Comparison of ENCODE assay signal across 8 cellular contexts in genomic region chr3:46892285-46893145, GRCh38. TPM values are rescaled to one million over a fixed set of nuclear protein-coding genes. Genes with fewer than 3 reads are reported as not detected.
DNase-seq lines count a peak whose midpoint lies in the region; ATAC-seq and TF ChIP-seq lines count a peak whose summit lies in the region.

No MANE protein-coding gene starts in this region.

- intact Hi-C loops in Calu3 (cut with micrococcal nuclease; ENCODE audit: unreplicated experiment): no loop called here
- intact Hi-C loops in activated B cell treated with CpG ODN at 0.5 μM for 24 hours (cut with micrococcal nuclease): no loop called here
- intact Hi-C loops in vagina (cut with DNase I): no loop called here

- peak; percentile 48 for ATAC-seq in activated B cell treated with CpG ODN at 0.5 μM for 24 hours (ENCODE audit: low read depth)
- no peak for ATAC-seq in GM19035 (IDR thresholded peaks at IDR 0.05; ENCODE audit: unreplicated experiment)
- no peak for ATAC-seq in HG03439 (IDR thresholded peaks at IDR 0.05; ENCODE audit: unreplicated experiment)

- H3K4me3 ChIP-seq in vagina: peak overlapping the region; percentile 38 to 39

- peak overlapping the region; percentile 33 for H3K27ac ChIP-seq in vagina

- H3K4me1 Mint-ChIP-seq in Calu3 (ENCODE audit: low read depth, unreplicated experiment): peaks cover 11% of the 10 kb centered on the region
- H3K4me1 Mint-ChIP-seq in activated B cell treated with CpG ODN at 0.5 μM for 24 hours: peaks cover 17% of the 10 kb centered on the region

- no peak for TF ChIP-seq POLR2A in vagina (IDR thresholded peaks at IDR 0.05)

- H3K27me3 Mint-ChIP-seq in Calu3 (ENCODE audit: unreplicated experiment) (peaks cover 18% of the 10 kb centered on the region), activated B cell treated with CpG ODN at 0.5 μM for 24 hours (peaks cover 31% of the 10 kb centered on the region)

- H3K9me3 Mint-ChIP-seq in Calu3 (ENCODE audit: low read depth, unreplicated experiment) (no peaks in the 10 kb centered on the region), activated B cell treated with CpG ODN at 0.5 μM for 24 hours (no peaks in the 10 kb centered on the region)

- BruUV-seq in Calu3 (replicated peaks; lab: Mats Ljungman, UMichigan): no TSS peak

- no peaks in the 10 kb centered on the region for H3K9me3 ChIP-seq in vagina

- peaks cover 34% of the 10 kb centered on the region for H3K4me1 ChIP-seq in vagina

- POLR2A ChIA-PET in activated B cell treated with CpG ODN at 0.5 μM for 24 hours (lab: Charles Lee): no interaction called here

- no peak for TF ChIP-seq EP300 in Ishikawa (IDR thresholded peaks at IDR 0.05; ENCODE audit: borderline replicate concordance)

- no peaks in the 10 kb centered on the region for H3K36me3 ChIP-seq in vagina

- H3K27me3 ChIP-seq in vagina: no peaks in the 10 kb centered on the region

- peaks cover 9% of the 10 kb centered on the region for H3K36me3 Mint-ChIP-seq in Calu3 (ENCODE audit: insufficient read depth, unreplicated experiment)
- no peaks in the 10 kb centered on the region for H3K36me3 Mint-ChIP-seq in activated B cell treated with CpG ODN at 0.5 μM for 24 hours (ENCODE audit: low read depth)

- TF ChIP-seq RAD21 in Ishikawa (IDR thresholded peaks at IDR 0.05; ENCODE audit: low read depth): peak; percentile 19; the same call in 1 of the 2 replicates

- TF ChIP-seq CTCF in Calu3 (IDR thresholded peaks at IDR 0.05; ENCODE audit: unreplicated experiment): no peak
- no peak for TF ChIP-seq CTCF in activated B cell treated with CpG ODN at 0.5 μM for 24 hours (IDR thresholded peaks at IDR 0.05)
- no peak for TF ChIP-seq CTCF in vagina (IDR thresholded peaks at IDR 0.05)

- CTCF ChIA-PET in Calu3 (lab: Charles Lee): interaction anchor here (0.7 kb wide), 1 partner anchor 173 kb away, joined by 4 read pairs; no protein-coding TSS in a partner anchor
- CTCF ChIA-PET in activated B cell treated with CpG ODN at 0.5 μM for 24 hours (lab: Charles Lee): no interaction called here

- peak overlapping the region; percentile 68 for H3K4me3 Mint-ChIP-seq in Calu3 (ENCODE audit: low read depth, unreplicated experiment)
- H3K4me3 Mint-ChIP-seq in activated B cell treated with CpG ODN at 0.5 μM for 24 hours: peak overlapping the region; percentile 72

- H3K27ac Mint-ChIP-seq in Calu3 (ENCODE audit: unreplicated experiment) (no peak overlapping the region), activated B cell treated with CpG ODN at 0.5 μM for 24 hours (no peak overlapping the region)

- peak; percentile 71 for DNase-seq in Calu3
- no peak for DNase-seq in activated B cell treated with CpG ODN at 0.5 μM for 24 hours
- DNase-seq in fibroblast of the conjunctiva (ENCODE audit: low read depth): peak; percentile 50
- DNase-seq in myocyte (ENCODE audit: low read depth): peak; percentile 68
- no peak for DNase-seq in vagina (ENCODE audit: extremely low spot score in 2 of 2)

TF ChIP-seq in Ishikawa, 13 proteins besides CTCF, POLR2A, EP300 and RAD21:
- peak; percentile 38; the same call in 1 of the 2 replicates for TF ChIP-seq NFIC (IDR thresholded peaks at IDR 0.05)
- TF ChIP-seq, protein P1, sequence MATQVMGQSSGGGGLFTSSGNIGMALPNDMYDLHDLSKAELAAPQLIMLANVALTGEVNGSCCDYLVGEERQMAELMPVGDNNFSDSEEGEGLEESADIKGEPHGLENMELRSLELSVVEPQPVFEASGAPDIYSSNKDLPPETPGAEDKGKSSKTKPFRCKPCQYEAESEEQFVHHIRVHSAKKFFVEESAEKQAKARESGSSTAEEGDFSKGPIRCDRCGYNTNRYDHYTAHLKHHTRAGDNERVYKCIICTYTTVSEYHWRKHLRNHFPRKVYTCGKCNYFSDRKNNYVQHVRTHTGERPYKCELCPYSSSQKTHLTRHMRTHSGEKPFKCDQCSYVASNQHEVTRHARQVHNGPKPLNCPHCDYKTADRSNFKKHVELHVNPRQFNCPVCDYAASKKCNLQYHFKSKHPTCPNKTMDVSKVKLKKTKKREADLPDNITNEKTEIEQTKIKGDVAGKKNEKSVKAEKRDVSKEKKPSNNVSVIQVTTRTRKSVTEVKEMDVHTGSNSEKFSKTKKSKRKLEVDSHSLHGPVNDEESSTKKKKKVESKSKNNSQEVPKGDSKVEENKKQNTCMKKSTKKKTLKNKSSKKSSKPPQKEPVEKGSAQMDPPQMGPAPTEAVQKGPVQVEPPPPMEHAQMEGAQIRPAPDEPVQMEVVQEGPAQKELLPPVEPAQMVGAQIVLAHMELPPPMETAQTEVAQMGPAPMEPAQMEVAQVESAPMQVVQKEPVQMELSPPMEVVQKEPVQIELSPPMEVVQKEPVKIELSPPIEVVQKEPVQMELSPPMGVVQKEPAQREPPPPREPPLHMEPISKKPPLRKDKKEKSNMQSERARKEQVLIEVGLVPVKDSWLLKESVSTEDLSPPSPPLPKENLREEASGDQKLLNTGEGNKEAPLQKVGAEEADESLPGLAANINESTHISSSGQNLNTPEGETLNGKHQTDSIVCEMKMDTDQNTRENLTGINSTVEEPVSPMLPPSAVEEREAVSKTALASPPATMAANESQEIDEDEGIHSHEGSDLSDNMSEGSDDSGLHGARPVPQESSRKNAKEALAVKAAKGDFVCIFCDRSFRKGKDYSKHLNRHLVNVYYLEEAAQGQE (IDR thresholded peaks at IDR 0.05; ENCODE audit: low read depth): no peak
- no peak; the same call in 1 of the 2 replicates for TF ChIP-seq TEAD4 (IDR thresholded peaks at IDR 0.05)
- TF ChIP-seq YY1 (IDR thresholded peaks at IDR 0.05; ENCODE audit: low read depth): peak; percentile 29; the same call in 1 of the 2 replicates
- no peak for TF ChIP-seq FOXM1 (IDR thresholded peaks at IDR 0.05; ENCODE audit: borderline replicate concordance, low read depth)
- no peak for TF ChIP-seq ZBTB7A (IDR thresholded peaks at IDR 0.05; ENCODE audit: low read depth)
- no peak; the same call in 1 of the 2 replicates for TF ChIP-seq TCF12 (IDR thresholded peaks at IDR 0.05; ENCODE audit: low read depth)
- TF ChIP-seq TAF1 (IDR thresholded peaks at IDR 0.05; ENCODE audit: low read depth): no peak; the same call in 1 of the 2 replicates
- TF ChIP-seq, protein P2, sequence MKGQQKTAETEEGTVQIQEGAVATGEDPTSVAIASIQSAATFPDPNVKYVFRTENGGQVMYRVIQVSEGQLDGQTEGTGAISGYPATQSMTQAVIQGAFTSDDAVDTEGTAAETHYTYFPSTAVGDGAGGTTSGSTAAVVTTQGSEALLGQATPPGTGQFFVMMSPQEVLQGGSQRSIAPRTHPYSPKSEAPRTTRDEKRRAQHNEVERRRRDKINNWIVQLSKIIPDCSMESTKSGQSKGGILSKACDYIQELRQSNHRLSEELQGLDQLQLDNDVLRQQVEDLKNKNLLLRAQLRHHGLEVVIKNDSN (IDR thresholded peaks at IDR 0.05): no peak
- peak; percentile 90 for TF ChIP-seq MAX (IDR thresholded peaks at IDR 0.05)
- no peak for TF ChIP-seq CREB1 (IDR thresholded peaks at IDR 0.05; ENCODE audit: low read depth)
- TF ChIP-seq EGR1 (IDR thresholded peaks at IDR 0.05): no peak
- TF ChIP-seq CEBPB (IDR thresholded peaks at IDR 0.05): no peak

RNA-seq across cellular contexts. Expression of gene PTH1R, which starts 15.0 kb away (rescaled TPM):
- total RNA-seq in Calu3 (2022) (not detected in 2 replicates), activated B cell treated with CpG ODN at 0.5 μM for 24 hours (not detected in 2 replicates), myocyte (5.6 and 5.7 TPM in 2 replicates), vagina (13.0 TPM)
- 3.6 TPM for polyA plus RNA-seq in myocyte (2012)

RNA-seq across cellular contexts. Expression of gene MYL3, which starts 29.3 kb away (rescaled TPM):
- total RNA-seq in Calu3 (2022) (not detected in 2 replicates), activated B cell treated with CpG ODN at 0.5 μM for 24 hours (not detected in 2 replicates), myocyte (4.5 and 7.8 TPM in 2 replicates), vagina (not detected)
- polyA plus RNA-seq in myocyte (2012): 10.2 TPM

Comparison
In these comparisons a context has a peak if more than half of its experiments do, and no peak if none do; other contexts are left out.
1. DNase-seq: peak in Calu3 (single experiment), fibroblast of the conjunctiva (single experiment) and myocyte (single experiment); none in activated B cell treated with CpG ODN at 0.5 μM for 24 hours (single experiment) and vagina (0 of 2).